15 cellular contexts compared by ENCODE assay signal in the genomic region with DNA sequence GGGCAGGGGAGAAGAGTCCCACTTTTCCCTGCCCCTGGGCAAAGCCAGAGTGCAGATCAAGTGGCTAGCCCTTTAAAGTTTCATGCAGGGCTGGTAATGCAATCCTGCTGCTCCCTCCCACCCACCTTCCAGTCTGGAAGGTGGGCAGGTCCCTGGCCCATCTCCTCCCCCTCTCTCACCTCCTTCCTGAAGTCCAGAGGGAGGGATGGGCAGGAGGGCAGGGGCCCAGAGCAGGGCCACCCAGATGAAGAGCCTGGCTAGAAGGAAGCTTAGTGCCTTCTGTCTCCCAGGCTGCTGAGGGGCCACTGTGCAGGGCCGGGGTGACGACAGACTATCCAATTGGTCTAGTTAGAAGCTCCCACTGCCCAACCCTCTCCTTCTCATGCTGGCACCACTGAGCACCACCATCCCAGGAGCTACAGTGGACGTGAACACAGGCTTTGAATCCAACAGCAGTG. TPM values are rescaled to one million over a fixed set of nuclear protein-coding genes. Genes with fewer than 3 reads are reported as not detected.
DNase-seq lines count a peak whose midpoint lies in the region; ATAC-seq and TF ChIP-seq lines count a peak whose summit lies in the region.
"Had no signal": no experiment of that assay in that cellular context is flagged by ENCODE, and none has a peak within 500 bp of the region (broad histone marks: within the 10 kb centered on the region; RNA-seq: fewer than 3 reads in every experiment).

No MANE protein-coding gene starts in this region.

- H3K4me3 Mint-ChIP-seq in natural killer cell treated with Interleukin-12 subunit alpha and Interleukin-12 subunit beta and Interleukin-15 and Interleukin-18, amount 100 ng/mL, for 72 hours, result no peak overlapping the region
- no peak overlapping the region for H3K4me3 Mint-ChIP-seq in natural killer cell
- H3K4me3 Mint-ChIP-seq: activated T-cell treated with anti-CD3 and anti-CD28 coated beads, Interleukin-2, amount 50 U/mL, for 72 hours; nephron had no signal

- peak overlapping the region; percentile 59 for H3K27ac ChIP-seq in ectodermal cell (ENCODE audit: insufficient read depth, low read depth, low read length, poor library complexity, severe bottlenecking)
- H3K27ac ChIP-seq: foreskin keratinocyte, left lung, transverse colon had no signal

- WGBS in ectodermal cell, 2 experiments, result 72 to 73% methylated on average over 3 of the region's 3 CpGs

- peak; percentile 55 for DNase-seq in natural killer cell treated with Interleukin-12 subunit alpha and Interleukin-12 subunit beta and Interleukin-15 and Interleukin-18, amount 100 ng/mL, for 72 hours (ENCODE audit: low spot score)
- DNase-seq in natural killer cell, result no peak
- peak; percentile 51 for DNase-seq in posterior vena cava (ENCODE audit: low spot score)
- DNase-seq in DMS153 treated with DMSO at 0.1 percent for 48 hours (lab: John Stamatoyannopoulos, UW; ENCODE audit: unreplicated experiment), result no peak
- DNase-seq in AML-193 (lab: John Stamatoyannopoulos, UW), result no peak
- DNase-seq: activated T-cell treated with anti-CD3 and anti-CD28 coated beads, Interleukin-2, amount 50 U/mL, for 72 hours; amygdala; dorsolateral prefrontal cortex; foreskin keratinocyte; left lung; transverse colon had no signal

- H3K9me3 Mint-ChIP-seq in natural killer cell treated with Interleukin-12 subunit alpha and Interleukin-12 subunit beta and Interleukin-15 and Interleukin-18, amount 100 ng/mL, for 72 hours, result no peaks in the 10 kb centered on the region
- H3K9me3 Mint-ChIP-seq in natural killer cell, result no peaks in the 10 kb centered on the region
- H3K9me3 Mint-ChIP-seq: activated T-cell treated with anti-CD3 and anti-CD28 coated beads, Interleukin-2, amount 50 U/mL, for 72 hours had no signal

- no peaks in the 10 kb centered on the region for H3K36me3 Mint-ChIP-seq in natural killer cell treated with Interleukin-12 subunit alpha and Interleukin-12 subunit beta and Interleukin-15 and Interleukin-18, amount 100 ng/mL, for 72 hours
- H3K36me3 Mint-ChIP-seq in natural killer cell, result no peaks in the 10 kb centered on the region

- H3K4me1 Mint-ChIP-seq in natural killer cell treated with Interleukin-12 subunit alpha and Interleukin-12 subunit beta and Interleukin-15 and Interleukin-18, amount 100 ng/mL, for 72 hours (ENCODE audit: low read depth in 2 of 2), result no peaks in the 10 kb centered on the region
- H3K4me1 Mint-ChIP-seq in natural killer cell, result peaks cover 0 to 9% of the 10 kb centered on the region in 2 donors

- no peak overlapping the region for H3K27ac Mint-ChIP-seq in natural killer cell treated with Interleukin-12 subunit alpha and Interleukin-12 subunit beta and Interleukin-15 and Interleukin-18, amount 100 ng/mL, for 72 hours
- no peak overlapping the region for H3K27ac Mint-ChIP-seq in natural killer cell
- H3K27ac Mint-ChIP-seq: activated T-cell treated with anti-CD3 and anti-CD28 coated beads, Interleukin-2, amount 50 U/mL, for 72 hours had no signal

- intact Hi-C loops in natural killer cell (cut with micrococcal nuclease) (no loop called here), posterior vena cava (cut with DNase I) (no loop called here)

- H3K4me3 ChIP-seq in ectodermal cell (ENCODE audit: insufficient read depth, low read depth, low read length), result no peak overlapping the region
- H3K4me3 ChIP-seq: dorsolateral prefrontal cortex, left lung, transverse colon had no signal

- H3K27me3 Mint-ChIP-seq in natural killer cell treated with Interleukin-12 subunit alpha and Interleukin-12 subunit beta and Interleukin-15 and Interleukin-18, amount 100 ng/mL, for 72 hours, result no peaks in the 10 kb centered on the region
- peaks cover 3 to 9% of the 10 kb centered on the region in 2 donors for H3K27me3 Mint-ChIP-seq in natural killer cell (ENCODE audit: low read depth in 2 of 2)

- peaks cover 5% of the 10 kb centered on the region for H3K36me3 ChIP-seq in ectodermal cell (ENCODE audit: control insufficient read depth, insufficient read depth, low read length)
- H3K36me3 ChIP-seq: transverse colon had no signal

- H3K4me1 ChIP-seq in ectodermal cell (ENCODE audit: control insufficient read depth, insufficient read depth, low read length), result peaks cover 26% of the 10 kb centered on the region

- no peaks in the 10 kb centered on the region for H3K27me3 ChIP-seq in ectodermal cell (ENCODE audit: control insufficient read depth, insufficient read depth, low read length, poor library complexity, severe bottlenecking)
- H3K27me3 ChIP-seq: dorsolateral prefrontal cortex, foreskin keratinocyte, left lung, transverse colon had no signal

- H3K9me3 ChIP-seq in ectodermal cell (ENCODE audit: control insufficient read depth, low read length), result no peaks in the 10 kb centered on the region
- H3K9me3 ChIP-seq: left lung, transverse colon had no signal

- no peak for TF ChIP-seq CTCF in natural killer cell (IDR thresholded peaks at IDR 0.05)

- ATAC-seq in natural killer cell treated with Interleukin-12 subunit alpha and Interleukin-12 subunit beta and Interleukin-15 and Interleukin-18, amount 100 ng/mL, for 72 hours, result no peak
- ATAC-seq in natural killer cell, result no peak
- no peak for ATAC-seq in HG03135 (IDR thresholded peaks at IDR 0.05; ENCODE audit: unreplicated experiment)
- ATAC-seq in HG03045 (IDR thresholded peaks at IDR 0.05; ENCODE audit: unreplicated experiment), result no peak
- ATAC-seq: activated T-cell treated with anti-CD3 and anti-CD28 coated beads, Interleukin-2, amount 50 U/mL, for 72 hours; foreskin keratinocyte; left lung had no signal

RNA-seq across cellular contexts. Expression of a gene that starts 10.7 kb away (rescaled TPM):
- not detected for total RNA-seq in natural killer cell treated with Interleukin-12 subunit alpha and Interleukin-12 subunit beta and Interleukin-15 and Interleukin-18, amount 100 ng/mL, for 72 hours
- total RNA-seq in natural killer cell (not detected), posterior vena cava (10 to 100 TPM; 64.0 to 77.6 TPM)
- polyA plus RNA-seq in ectodermal cell (2013, experiment 1 of 4), result 19.6 TPM
- polyA plus RNA-seq in ectodermal cell (2013, experiment 2 of 4), result 24.2 TPM
- 22.0 TPM for polyA plus RNA-seq in ectodermal cell (2013, experiment 3 of 4)
- 24.2 TPM for polyA plus RNA-seq in ectodermal cell (2013, experiment 4 of 4)

Comparison
In these comparisons a context has a peak if more than half of its experiments do, and no peak if none do; other contexts are left out.
1. DNase-seq: peak in natural killer cell treated with Interleukin-12 subunit alpha and Interleukin-12 subunit beta and Interleukin-15 and Interleukin-18, amount 100 ng/mL, for 72 hours (single experiment) and posterior vena cava (single experiment); none in natural killer cell (single experiment), DMS153 treated with DMSO at 0.1 percent for 48 hours (single experiment) and AML-193 (0 of 2).
2. RNA of a gene that starts 10.7 kb away (total RNA-seq): 64.0 to 77.6 TPM in posterior vena cava; not detected in natural killer cell treated with Interleukin-12 subunit alpha and Interleukin-12 subunit beta and Interleukin-15 and Interleukin-18, amount 100 ng/mL, for 72 hours and not detected in natural killer cell; every median in the first group is over 10 times any median in the second.